Comparison of ENCODE assay signal across 6 cellular contexts in genomic region chr3:126562737-126563276, GRCh38.
"Had no signal": no experiment of that assay in that cellular context is flagged by ENCODE, and none has a peak within 500 bp of the region (broad histone marks: within the 10 kb centered on the region; RNA-seq: fewer than 3 reads in every experiment).

No MANE protein-coding gene starts in this region.

- H3K4me3 ChIP-seq: K562 had no signal

- H3K27ac ChIP-seq: HL-60, KMS-11 had no signal

- DNase-seq: IMR-90, KBM-7, KG1 had no signal
